In genomic region chr2:26346454-26347053, GRCh38 we compare ENCODE assay signal across 8 cellular contexts. TPM values are rescaled to one million over a fixed set of nuclear protein-coding genes. Genes with fewer than 3 reads are reported as not detected.
A peak's percentile ranks its signal among the peaks of the same experiment; 100 is the strongest.
DNase-seq lines count a peak whose midpoint lies in the region; ATAC-seq, FAIRE-seq and TF ChIP-seq lines count a peak whose summit lies in the region.

TSS of gene ADGRF3 (minus strand) at chr2:26346789. CDS start at chr2:26346234, 555 bp downstream.

- ATAC-seq in A549 (peak; percentile 38 to 54), GM19395 (IDR thresholded peaks at IDR 0.05; ENCODE audit: unreplicated experiment) (peak; percentile 26), left lobe of liver (peak; percentile 71), GM18858 (IDR thresholded peaks at IDR 0.05; ENCODE audit: unreplicated experiment) (no peak)
- ATAC-seq in activated CD4-positive, alpha-beta T cell treated with anti-CD3 and anti-CD28 coated beads for 36 hours = peak; percentile 28

- peaks cover 25% of the 10 kb centered on the region for H3K36me3 Mint-ChIP-seq in activated CD4-positive, alpha-beta T cell treated with anti-CD3 and anti-CD28 coated beads for 36 hours (ENCODE audit: low read depth)

- H3K27ac ChIP-seq in A549 (peak within 1 kb of the TSS; percentile 88 to 95), colonic mucosa (peak within 1 kb of the TSS; percentile 96)

- TF ChIP-seq CTCF in A549 (IDR thresholded peaks at IDR 0.05) (no peak), colonic mucosa (IDR thresholded peaks at IDR 0.05) (no peak)

- POLR2A ChIA-PET in A549 (lab: Yijun Ruan, JAX) = interaction anchor here (3.1 kb wide), 1 partner anchor 102 kb away, joined by 18 read pairs; the partner anchor contains the start of genes HADHA and HADHB
- POLR2A ChIA-PET in activated CD4-positive, alpha-beta T cell treated with anti-CD3 and anti-CD28 coated beads for 36 hours (lab: Charles Lee) = interaction anchor here (1.0 to 3.1 kb wide), 3 partner anchors 9 to 468 kb away, joined by 3 to 23 read pairs (median 19); partner anchors contain the start of genes HADHA and HADHB

- H3K9ac ChIP-seq in colonic mucosa (ENCODE audit: low read depth in 2 of 2, low read length in 2 of 2) = peak within 1 kb of the TSS; percentile 84 to 90

- no peak for FAIRE-seq in A549 (lab: Jason Lieb, UNC)

- TF ChIP-seq RAD21 in A549 (conservative IDR thresholded peaks at IDR 0.05 in 1 of 2, IDR thresholded peaks at IDR 0.05 in 1 of 2) = no peak

- peak in 1 of 2 experiments; percentile 57 for DNase-seq in A549 (ENCODE audit: low read depth in 1 of 2, low spot score in 1 of 2)
- peak; percentile 8 for DNase-seq in NCI-H446 treated with DMSO at 0.1 percent for 48 hours (lab: John Stamatoyannopoulos, UW)
- peak; percentile 81 for DNase-seq in activated CD4-positive, alpha-beta T cell treated with anti-CD3 and anti-CD28 coated beads for 36 hours
- DNase-seq in colonic mucosa = peak; percentile 80
- DNase-seq in left lobe of liver (ENCODE audit: low spot score) = peak; percentile 73
- DNase-seq in stimulated activated CD4-positive, alpha-beta T cell treated with anti-CD3 and anti-CD28 coated beads, Interleukin-2, amount 100 ng/mL, for 48 hours = peak; percentile 36 to 46

- no peak for TF ChIP-seq EP300 in A549 (IDR thresholded peaks at IDR 0.05)

- H3K27me3 Mint-ChIP-seq in activated CD4-positive, alpha-beta T cell treated with anti-CD3 and anti-CD28 coated beads for 36 hours = no peaks in the 10 kb centered on the region

- no peaks in the 10 kb centered on the region for H3K9me3 ChIP-seq in A549
- no peaks in the 10 kb centered on the region for H3K9me3 ChIP-seq in colonic mucosa

- 2% methylated on average over 28 of the region's 28 CpGs for WGBS in A549 (ENCODE audit: missing lambda C conversion rate)

- intact Hi-C loops in activated CD4-positive, alpha-beta T cell treated with anti-CD3 and anti-CD28 coated beads for 36 hours (cut with DNase I, micrococcal nuclease) = loop anchor here (1.0 to 5.0 kb wide), 16 partner anchors 44 to 1010 kb away; partner anchors contain the start of genes AGBL5 (in 1 of the 2), CAD (in 1 of the 2), CENPA (in 1 of the 2) and GAREM2 (in 1 of the 2)
- intact Hi-C loops in colonic mucosa (cut with DNase I) = no loop called here

- H3K36me3 ChIP-seq in colonic mucosa = no peaks in the 10 kb centered on the region

- CTCF ChIA-PET in A549 (lab: Yijun Ruan, JAX) = interaction anchor here (0.6 to 1.9 kb wide), 7 partner anchors 10 to 231 kb away, joined by 3 to 6 read pairs (median 4); no protein-coding TSS in a partner anchor
- CTCF ChIA-PET in activated CD4-positive, alpha-beta T cell treated with anti-CD3 and anti-CD28 coated beads for 36 hours (lab: Charles Lee) = interaction anchor here (0.6 to 1.7 kb wide), 4 partner anchors 8 to 163 kb away, joined by 3 to 8 read pairs (median 6); partner anchors contain the start of gene HADHA

- H3K27me3 ChIP-seq in colonic mucosa = no peaks in the 10 kb centered on the region

- H3K4me3 Mint-ChIP-seq in activated CD4-positive, alpha-beta T cell treated with anti-CD3 and anti-CD28 coated beads for 36 hours = peak within 1 kb of the TSS; percentile 91

- H3K4me1 ChIP-seq in A549 (peaks cover 39% of the 10 kb centered on the region), colonic mucosa (peaks cover 17% of the 10 kb centered on the region)

- H3K4me3 ChIP-seq in A549 = peak within 1 kb of the TSS; percentile 76
- H3K4me3 ChIP-seq in colonic mucosa = peak within 1 kb of the TSS; percentile 83

- H3K27ac Mint-ChIP-seq in activated CD4-positive, alpha-beta T cell treated with anti-CD3 and anti-CD28 coated beads for 36 hours = peak within 1 kb of the TSS; percentile 98

- peak within 1 kb of the TSS; percentile 90 for H3K4me2 ChIP-seq in A549

- H3K9me3 Mint-ChIP-seq in activated CD4-positive, alpha-beta T cell treated with anti-CD3 and anti-CD28 coated beads for 36 hours (ENCODE audit: low read depth) = no peaks in the 10 kb centered on the region

- no peak for TF ChIP-seq POLR2A in A549 (IDR thresholded peaks at IDR 0.05; ENCODE audit: low read length)

- peaks cover 41% of the 10 kb centered on the region for H3K4me1 Mint-ChIP-seq in activated CD4-positive, alpha-beta T cell treated with anti-CD3 and anti-CD28 coated beads for 36 hours

TF ChIP-seq in A549, 52 proteins besides CTCF, POLR2A, EP300 and RAD21:
- TF ChIP-seq REST (IDR thresholded peaks at IDR 0.05) (no peak), TP53 (CRISPR knock-in tag; IDR thresholded peaks at IDR 0.05) (no peak), MAFK (IDR thresholded peaks at IDR 0.05; ENCODE audit: partially characterized antibody) (no peak), USF2 (IDR thresholded peaks at IDR 0.05) (no peak), HOXB13 (CRISPR knock-in tag; IDR thresholded peaks at IDR 0.05; ENCODE audit: low read depth) (no peak), PHF8 (IDR thresholded peaks at IDR 0.05; ENCODE audit: borderline replicate concordance, low read depth) (0 out of 2 replicates have a peak, but pooled peaks have one; percentile 8)

RNA-seq across cellular contexts. Expression of gene ADGRF3, which starts in this region (rescaled TPM):
- 0.21 and 0.22 TPM in 2 replicates for polyA plus RNA-seq in A549 (2011; rRNA removed)
- polyA plus RNA-seq in A549 (2012; cell fraction: cytosol; rRNA removed) = 0.05 TPM in 2 replicates
- polyA plus RNA-seq in A549 (2012; cell fraction: nucleus; rRNA removed) = 0.36 and 0.50 TPM in 2 replicates
- 0.12 to 0.80 TPM (median 0.38 TPM) in 3 replicates for polyA plus RNA-seq in A549 (2017; fragmentation: RNase III; extraction: RNeasy Plus Mini Kit Qiagen cat#74134 plus additional on column Dnase treatment)
- polyA minus RNA-seq in A549 (2011; rRNA and poly(A)+ RNA removed) = 0.15 and 0.29 TPM in 2 replicates
- 1 to 10 TPM; 3.1 to 4.1 TPM for total RNA-seq in activated CD4-positive, alpha-beta T cell treated with anti-CD3 and anti-CD28 coated beads for 36 hours
- total RNA-seq in colonic mucosa = under 1 TPM; 0.16 to 0.20 TPM
- 0.23 TPM for total RNA-seq in left lobe of liver

Comparison
In these comparisons a context has a peak if more than half of its experiments do, and no peak if none do; other contexts are left out.
1. Peak in ATAC-seq, H3K4me3 ChIP-seq, H3K27ac ChIP-seq and H3K4me2 ChIP-seq in A549; RNA of the gene not detected or under 1 TPM.
2. Peak in DNase-seq, H3K4me3 ChIP-seq, H3K27ac ChIP-seq and H3K9ac ChIP-seq in colonic mucosa; RNA of the gene not detected or under 1 TPM.
3. Peak in DNase-seq and ATAC-seq in left lobe of liver; RNA of the gene not detected or under 1 TPM.